Comparison of ENCODE assay signal across 22 cellular contexts in genomic region chr7:40306596-40306995, GRCh38.
DNase-seq lines count a peak whose midpoint lies in the region; ATAC-seq, FAIRE-seq and TF ChIP-seq lines count a peak whose summit lies in the region.
"Had no signal": no experiment of that assay in that cellular context is flagged by ENCODE, and none has a peak within 500 bp of the region (broad histone marks: within the 10 kb centered on the region; RNA-seq: fewer than 3 reads in every experiment).

No MANE protein-coding gene starts in this region.

- TF ChIP-seq RAD21 in A549 (conservative IDR thresholded peaks at IDR 0.05 in 1 of 2, IDR thresholded peaks at IDR 0.05 in 1 of 2) = no peak

- no peaks in the 10 kb centered on the region for H3K36me3 Mint-ChIP-seq in HFFc6 (ENCODE audit: low read depth)
- H3K36me3 Mint-ChIP-seq: CD8-positive, alpha-beta memory T cell; natural killer cell treated with Interleukin-12 subunit alpha and Interleukin-12 subunit beta and Interleukin-15 and Interleukin-18, amount 100 ng/mL, for 72 hours had no signal

- H3K79me2 ChIP-seq in mammary epithelial cell (ENCODE audit: insufficient read depth, low read length) = no peaks in the 10 kb centered on the region

- ATAC-seq in A549 (no peak), GM18870 (IDR thresholded peaks at IDR 0.05; ENCODE audit: unreplicated experiment) (no peak), HG03097 (IDR thresholded peaks at IDR 0.05; ENCODE audit: low FRiP score, unreplicated experiment) (no peak), GM21737 (IDR thresholded peaks at IDR 0.05; ENCODE audit: unreplicated experiment) (no peak)
- ATAC-seq: natural killer cell treated with Interleukin-12 subunit alpha and Interleukin-12 subunit beta and Interleukin-15 and Interleukin-18, amount 100 ng/mL, for 72 hours; right cardiac atrium had no signal

- no TSS peak for BruUV-seq in mammary epithelial cell (replicated peaks; lab: Mats Ljungman, UMichigan)

- POLR2A ChIA-PET in A549 (lab: Yijun Ruan, JAX) = no interaction called here

- H3K27me3 ChIP-seq in mammary epithelial cell (ENCODE audit: insufficient read depth, low read length) = no peaks in the 10 kb centered on the region
- H3K27me3 ChIP-seq: cardiac muscle cell, Peyer's patch, upper lobe of left lung had no signal

- no peak for TF ChIP-seq EP300 in A549 (IDR thresholded peaks at IDR 0.05)

- peaks cover 59% of the 10 kb centered on the region for H3K4me1 Mint-ChIP-seq in HFFc6 (ENCODE audit: low read depth)

- no peak overlapping the region for H3K4me2 ChIP-seq in A549
- H3K4me2 ChIP-seq in mammary epithelial cell (ENCODE audit: insufficient read depth, low read depth, low read length) = no peak overlapping the region

- peaks cover 2% of the 10 kb centered on the region; the same call in 1 of the 2 replicates for H3K27me3 Mint-ChIP-seq in HFFc6 (ENCODE audit: insufficient read depth)
- H3K27me3 Mint-ChIP-seq: CD8-positive, alpha-beta memory T cell had no signal

- H2AFZ ChIP-seq in mammary epithelial cell (ENCODE audit: low read depth, low read length) = no peak overlapping the region

- no peak for FAIRE-seq in A549 (lab: Jason Lieb, UNC)

- no peaks in the 10 kb centered on the region for H3K9me3 Mint-ChIP-seq in HFFc6
- H3K9me3 Mint-ChIP-seq: natural killer cell treated with Interleukin-12 subunit alpha and Interleukin-12 subunit beta and Interleukin-15 and Interleukin-18, amount 100 ng/mL, for 72 hours had no signal

- H3K9me3 ChIP-seq in A549 = no peaks in the 10 kb centered on the region
- H3K9me3 ChIP-seq in mammary epithelial cell (replicated peaks; ENCODE audit: insufficient read depth, low read length) = no peaks in the 10 kb centered on the region
- H3K9me3 ChIP-seq: Peyer's patch, upper lobe of left lung had no signal

- in situ Hi-C loops in mammary epithelial cell (cut with MboI; ENCODE audit: low sequenced_read_pairs in 2 of 2) = no loop called here

- H3K9ac ChIP-seq in mammary epithelial cell (ENCODE audit: insufficient read depth, low read length) = no peak overlapping the region

- no peaks in the 10 kb centered on the region for H4K20me1 ChIP-seq in mammary epithelial cell (ENCODE audit: insufficient read depth, low read length)

- H3K36me3 ChIP-seq in mammary epithelial cell (ENCODE audit: insufficient read depth, low read length) = no peaks in the 10 kb centered on the region
- H3K36me3 ChIP-seq: cardiac muscle cell, Peyer's patch, upper lobe of left lung had no signal

- no peak overlapping the region for H3K4me3 ChIP-seq in A549
- no peak overlapping the region for H3K4me3 ChIP-seq in mammary epithelial cell (replicated peaks in 1 of 3; ENCODE audit: insufficient read depth in 1 of 3, low read depth in 2 of 3, low read length in 3 of 3)
- H3K4me3 ChIP-seq: cardiac muscle cell, Peyer's patch, upper lobe of left lung had no signal

- no peak for TF ChIP-seq POLR2A in A549 (IDR thresholded peaks at IDR 0.05; ENCODE audit: low read length)

- no peak overlapping the region for H3K27ac ChIP-seq in A549
- no peak overlapping the region for H3K27ac ChIP-seq in mammary epithelial cell (ENCODE audit: insufficient read depth, low read depth, low read length)
- H3K27ac ChIP-seq: cardiac muscle cell, Peyer's patch, upper lobe of left lung had no signal

- no peak overlapping the region for H3K27ac Mint-ChIP-seq in HFFc6
- H3K27ac Mint-ChIP-seq: CD8-positive, alpha-beta memory T cell; natural killer cell treated with Interleukin-12 subunit alpha and Interleukin-12 subunit beta and Interleukin-15 and Interleukin-18, amount 100 ng/mL, for 72 hours had no signal

- DNase-seq in A549 (ENCODE audit: low read depth in 1 of 2, low spot score in 1 of 2) (no peak), HFFc6 (peak; percentile 48), mammary epithelial cell (peak; percentile 62), iris pigment epithelial cell (ENCODE audit: low read depth) (peak; percentile 96), NCI-H446 treated with DMSO at 0.1 percent for 48 hours (lab: John Stamatoyannopoulos, UW) (no peak)
- DNase-seq: activated CD4-positive, alpha-beta T cell treated with anti-CD3 and anti-CD28 coated beads for 1 hour; activated naive CD4-positive, alpha-beta T cell treated with Interleukin-2 at 50 U/mL for 16 hours; CD8-positive, alpha-beta memory T cell; GF-D8; hippocampal formation; NCI-H1417 treated with DMSO at 0.1 percent for 48 hours; NCI-H524 treated with DMSO at 0.1 percent for 48 hours; Peyer's patch; right cardiac atrium; stimulated activated CD4-positive, alpha-beta T cell treated with anti-CD3 and anti-CD28 coated beads, Interleukin-4, amount 100 ng/mL, for 4 hours; T-helper 1 cell; upper lobe of left lung had no signal

- TF ChIP-seq CTCF in A549 (IDR thresholded peaks at IDR 0.05) = no peak
- TF ChIP-seq CTCF in HFFc6 (IDR thresholded peaks at IDR 0.05) = no peak
- no peak for TF ChIP-seq CTCF in mammary epithelial cell (conservative IDR thresholded peaks at IDR 0.05 in 1 of 2, IDR thresholded peaks at IDR 0.05 in 1 of 2; ENCODE audit: extremely low read depth in 1 of 2, insufficient read depth in 1 of 2, low read depth in 1 of 2, low read length in 2 of 2)

- CTCF ChIA-PET in A549 (lab: Yijun Ruan, JAX) = no interaction called here
- CTCF ChIA-PET in mammary epithelial cell (lab: Charles Lee; ENCODE audit: low non-redundant PET) = no interaction called here

- intact Hi-C loops in mammary epithelial cell (cut with micrococcal nuclease) = no loop called here

- H3K4me1 ChIP-seq in A549 (no peaks in the 10 kb centered on the region), mammary epithelial cell (ENCODE audit: insufficient read depth, low read length) (peaks cover under 1% of the 10 kb centered on the region)
- H3K4me1 ChIP-seq: Peyer's patch, upper lobe of left lung had no signal

- dilution Hi-C loops in mammary epithelial cell (cut with HindIII; ENCODE audit: low sequenced_read_pairs) = no loop called here

- no peak overlapping the region for H3K4me3 Mint-ChIP-seq in HFFc6
- H3K4me3 Mint-ChIP-seq: CD8-positive, alpha-beta memory T cell; natural killer cell treated with Interleukin-12 subunit alpha and Interleukin-12 subunit beta and Interleukin-15 and Interleukin-18, amount 100 ng/mL, for 72 hours had no signal

TF ChIP-seq in A549, 52 proteins besides CTCF, POLR2A, EP300 and RAD21:
- TF ChIP-seq FOSL2 (IDR thresholded peaks at IDR 0.05) (no peak), FOSL2 (CRISPR knock-in tag; IDR thresholded peaks at IDR 0.05) (no peak), FOSB (CRISPR knock-in tag; IDR thresholded peaks at IDR 0.05) (no peak), MAFK (IDR thresholded peaks at IDR 0.05; ENCODE audit: partially characterized antibody) (peak; percentile 37), SREBF2 (IDR thresholded peaks at IDR 0.05) (no peak), MYC (IDR thresholded peaks at IDR 0.05; ENCODE audit: borderline replicate concordance, low read length) (no peak), HEYL (CRISPR knock-in tag; IDR thresholded peaks at IDR 0.05) (no peak), REST (IDR thresholded peaks at IDR 0.05) (no peak), ZSCAN20 (CRISPR knock-in tag; IDR thresholded peaks at IDR 0.05) (no peak), NR3C1 (IDR thresholded peaks at IDR 0.05) (no peak)
TF ChIP-seq in A549: peak in this region for 1.

Comparison
In these comparisons a context has a peak if more than half of its experiments do, and no peak if none do; other contexts are left out.
1. DNase-seq: peak in HFFc6 (single experiment), mammary epithelial cell (single experiment) and iris pigment epithelial cell (single experiment); none in A549 (0 of 2) and NCI-H446 treated with DMSO at 0.1 percent for 48 hours (single experiment).